Comparison of ENCODE assay signal across 8 cellular contexts in the genomic region with DNA sequence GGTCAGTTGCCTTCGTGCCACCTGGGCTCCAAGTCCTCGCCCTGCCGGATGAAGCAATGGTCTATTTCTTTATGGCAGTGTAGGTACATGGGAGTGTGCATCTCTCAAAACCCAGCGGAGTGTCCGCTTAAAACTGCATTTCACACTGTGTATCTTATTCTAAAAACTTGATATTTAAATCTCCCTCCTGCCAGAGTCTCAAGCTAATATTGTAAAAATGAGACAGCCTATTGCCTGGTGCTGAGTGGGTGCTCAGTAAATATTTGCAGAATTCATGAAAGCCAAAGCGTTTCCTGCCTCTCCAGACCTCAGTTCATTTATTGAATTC. TPM values are rescaled to one million over a fixed set of nuclear protein-coding genes. Genes with fewer than 3 reads are reported as not detected.
DNase-seq lines count a peak whose midpoint lies in the region; ATAC-seq, FAIRE-seq and TF ChIP-seq lines count a peak whose summit lies in the region.

No MANE protein-coding gene starts in this region.

- H3K4me2 ChIP-seq in H1 (ENCODE audit: insufficient read depth in 1 of 2, low read depth in 2 of 2, low read length in 2 of 2): peak overlapping the region; percentile 66 to 89

- peak; percentile 62 for DNase-seq in NCI-H69 (lab: John Stamatoyannopoulos, UW)
- DNase-seq in H1 (ENCODE audit: low read depth in 1 of 2, low spot score in 2 of 2): no peak
- no peak for DNase-seq in omental fat pad (ENCODE audit: low spot score)
- DNase-seq in GM13977 (ENCODE audit: low spot score): no peak
- DNase-seq in GM12892 (ENCODE audit: insufficient read length): no peak

- ATAC-seq in GM18907 (IDR thresholded peaks at IDR 0.05; ENCODE audit: unreplicated experiment) (peak; percentile 3), omental fat pad (ENCODE audit: low FRiP score) (peak; percentile 9), HG02610 (IDR thresholded peaks at IDR 0.05; ENCODE audit: unreplicated experiment) (no peak), HG02588 (IDR thresholded peaks at IDR 0.05; ENCODE audit: unreplicated experiment) (no peak)

- peaks cover 0 to 7% of the 10 kb centered on the region in 2 experiments; a peak in 2 of 4 replicates for H3K79me2 ChIP-seq in H1 (ENCODE audit: control insufficient read depth in 1 of 2, insufficient read depth in 2 of 2, low read length in 2 of 2)

- no peaks in the 10 kb centered on the region for H4K20me1 ChIP-seq in H1 (replicated peaks in 1 of 2; ENCODE audit: control insufficient read depth in 1 of 2, insufficient read depth in 2 of 2, low read length in 2 of 2)

- no peak overlapping the region for H2BK15ac ChIP-seq in H1 (ENCODE audit: low read length)

- H3K14ac ChIP-seq in H1 (ENCODE audit: insufficient read length): no peak overlapping the region

- no peak overlapping the region for H4K91ac ChIP-seq in H1 (replicated peaks; ENCODE audit: insufficient read length, low read length)

- no peak overlapping the region for H3K4ac ChIP-seq in H1 (replicated peaks; ENCODE audit: insufficient read length, low read depth, low read length)

- H3K36me3 ChIP-seq in H1 (ENCODE audit: control insufficient read depth in 2 of 4, insufficient read depth in 4 of 4, low read length in 3 of 4): no peaks in the 10 kb centered on the region

- H3K4me1 ChIP-seq in H1 (replicated peaks in 1 of 4; ENCODE audit: control insufficient read depth in 3 of 4, insufficient read depth in 4 of 4, low read length in 3 of 4): peaks cover 0 to 8% (median 3%) of the 10 kb centered on the region in 4 experiments; a peak in 4 of 7 replicates

- H3K23ac ChIP-seq in H1 (ENCODE audit: insufficient read length): no peak overlapping the region

- no peak overlapping the region; the same call in none of the 2 replicates for H3K18ac ChIP-seq in H1 (ENCODE audit: extremely low read depth, low read length)

- TF ChIP-seq CTCF in H1 (IDR thresholded peaks at IDR 0.05; ENCODE audit: control extremely low read depth in 1 of 3, insufficient read depth in 1 of 3, low read depth in 1 of 3, low read length in 3 of 3): no peak
- TF ChIP-seq CTCF in omental fat pad (IDR thresholded peaks at IDR 0.05): no peak
- no peak for TF ChIP-seq CTCF in GM13977 (IDR thresholded peaks at IDR 0.05; ENCODE audit: extremely low read depth, insufficient read depth, missing control alignments)

- peak overlapping the region; percentile 78 for H2BK120ac ChIP-seq in H1 (replicated peaks; ENCODE audit: low read depth, low read length)

- H2BK5ac ChIP-seq in H1 (ENCODE audit: low read depth, low read length): no peak overlapping the region

- H3K9me3 ChIP-seq in H1 (ENCODE audit: insufficient read depth in 2 of 2, low read depth in 1 of 2, low read length in 1 of 2): no peaks in the 10 kb centered on the region

- peak overlapping the region; percentile 48 for H4K5ac ChIP-seq in H1 (ENCODE audit: insufficient read length, low read depth, low read length)

- TF ChIP-seq POLR2A in H1 (IDR thresholded peaks at IDR 0.05; ENCODE audit: control extremely low read depth in 1 of 2, low read depth in 2 of 2, low read length in 2 of 2) (no peak), GM12892 (IDR thresholded peaks at IDR 0.05; ENCODE audit: low read depth, low read length) (no peak)

- no peak overlapping the region for H4K8ac ChIP-seq in H1 (ENCODE audit: extremely low read depth, insufficient read depth, low read length)

- TF ChIP-seq RAD21 in H1 (IDR thresholded peaks at IDR 0.05 in 1 of 2, conservative IDR thresholded peaks at IDR 0.05 in 1 of 2; ENCODE audit: low read depth in 2 of 2, low read length in 2 of 2): no peak

- no peaks in the 10 kb centered on the region for H3K79me1 ChIP-seq in H1 (ENCODE audit: low read depth, low read length)

- H3K4me3 ChIP-seq in H1 (ENCODE audit: extremely low read depth in 1 of 4, insufficient read depth in 2 of 4, low read depth in 3 of 4, low read length in 4 of 4): peak overlapping the region; percentile 42 to 72 (median 58); a peak in 6 of 8 replicates

- peak overlapping the region; percentile 97 for H2AFZ ChIP-seq in H1 (ENCODE audit: low read length)

- in situ Hi-C loops in GM13977 (cut with MboI; ENCODE audit: low pct_unique_long_range_greater_than_20kb, low sequenced_read_pairs, unreplicated experiment): no loop called here

- no peak for TF ChIP-seq EP300 in H1 (IDR thresholded peaks at IDR 0.05; ENCODE audit: borderline replicate concordance in 1 of 2, low read depth in 2 of 2, low read length in 2 of 2)

- H3K9ac ChIP-seq in H1 (replicated peaks in 1 of 4; ENCODE audit: extremely low read depth in 1 of 4, low read depth in 3 of 4, low read length in 3 of 4): 0 out of 7 replicates have a peak overlapping the region, but pooled peaks of 1 of the 4 experiments have one; percentile 48

- POLR2A ChIA-PET in H1 (lab: Charles Lee; ENCODE audit: partially characterized antibody): no interaction called here

- FAIRE-seq in H1 (lab: Jason Lieb, UNC): no peak
- FAIRE-seq in GM12892 (lab: Jason Lieb, UNC): no peak

- 35% methylated on average over 6 of the region's 6 CpGs; no CpG with 5 or more reads in 1 of the 2 experiments for WGBS in H1 (ENCODE audit: extremely low coverage in 1 of 2, insufficient coverage in 1 of 2, insufficient read length in 1 of 2, insufficient replicate concordance in 2 of 2, low coverage in 1 of 2, low lambda C conversion rate in 2 of 2, missing lambda C conversion rate in 1 of 2), 2 experiments

- peaks cover 9% of the 10 kb centered on the region for H3K23me2 ChIP-seq in H1 (ENCODE audit: low read depth, low read length)

- no peak overlapping the region for H3K27ac ChIP-seq in H1 (ENCODE audit: low read depth, low read length)

- H2BK20ac ChIP-seq in H1 (ENCODE audit: low read length): no peak overlapping the region

- no peak overlapping the region for H2BK12ac ChIP-seq in H1 (ENCODE audit: low read depth, low read length)

- CTCF ChIA-PET in H1 (lab: Charles Lee; ENCODE audit: partially characterized antibody): interaction anchor here (0.8 to 1.7 kb wide), 6 partner anchors 18 to 126 kb away, joined by 3 to 8 read pairs (median 4); no protein-coding TSS in a partner anchor

- no peak overlapping the region for H2AK5ac ChIP-seq in H1 (ENCODE audit: low read depth, low read length)

- no peak overlapping the region for H3K56ac ChIP-seq in H1 (replicated peaks; ENCODE audit: insufficient read length, low read depth, low read length)

- H3K27me3 ChIP-seq in H1 (replicated peaks in 1 of 4; ENCODE audit: control insufficient read depth in 3 of 4, extremely low read depth in 1 of 4, insufficient read depth in 3 of 4, low read length in 3 of 4): no peaks in the 10 kb centered on the region

TF ChIP-seq in H1, 55 proteins besides CTCF, POLR2A, EP300 and RAD21 (continues in another document):
- TF ChIP-seq SRF (IDR thresholded peaks at IDR 0.05; ENCODE audit: low read depth, low read length) (no peak), RFX5 (IDR thresholded peaks at IDR 0.05; ENCODE audit: borderline replicate concordance, low read depth, low read length) (no peak), GABPA (IDR thresholded peaks at IDR 0.05; ENCODE audit: borderline replicate concordance, insufficient read depth, low read length) (no peak), EZH2 (IDR thresholded peaks at IDR 0.05; ENCODE audit: low read depth, low read length, severe bottlenecking) (no peak), SAP30 (IDR thresholded peaks at IDR 0.05; ENCODE audit: insufficient read depth, insufficient replicate concordance, low read length) (no peak), SP2 (IDR thresholded peaks at IDR 0.05; ENCODE audit: low read length) (no peak), GTF2F1 (IDR thresholded peaks at IDR 0.05; ENCODE audit: borderline replicate concordance, low read depth, low read length) (no peak), SIRT6 (IDR thresholded peaks at IDR 0.05; ENCODE audit: low read length) (no peak), TEAD4 (IDR thresholded peaks at IDR 0.05; ENCODE audit: low read depth, low read length) (no peak), POLR2AphosphoS5 (IDR thresholded peaks at IDR 0.05; ENCODE audit: low read depth, low read length) (no peak)

RNA-seq across cellular contexts. Expression of gene TBC1D2B, which starts 0.3 kb away (rescaled TPM):
- total RNA-seq in H1 (2021; fragmentation: NEBNext Ultra II Directional; extraction: Animal tissue kit (Norgen Biotek cat#: 25700)): 15.4 and 19.5 TPM in 2 replicates
- 11.9 and 13.6 TPM in 2 replicates for polyA plus RNA-seq in H1 (2011; rRNA removed)
- 15.5 TPM for polyA plus RNA-seq in H1 (2011; cell fraction: cytosol; rRNA removed)
- 31.0 TPM for polyA plus RNA-seq in H1 (2011; cell fraction: nucleus; rRNA removed)
- 9.7 to 12.0 TPM (median 11.3 TPM) in 4 replicates for polyA plus RNA-seq in H1 (2012, experiment 1 of 2)
- 4.8 TPM for polyA plus RNA-seq in H1 (2012, experiment 2 of 2)
- polyA plus RNA-seq in H1 (2013, experiment 1 of 2): 9.2 TPM
- polyA plus RNA-seq in H1 (2013, experiment 2 of 2): 9.0 TPM
- 17.8 and 17.9 TPM in 2 replicates for polyA minus RNA-seq in H1 (2011; rRNA and poly(A)+ RNA removed)
- polyA minus RNA-seq in H1 (2011; cell fraction: cytosol; rRNA and poly(A)+ RNA removed): 10.9 TPM
- polyA minus RNA-seq in H1 (2011; cell fraction: nucleus; rRNA and poly(A)+ RNA removed): 19.8 TPM
- 100 to 1,000 TPM in 2 of 4 donors, 10 to 100 TPM in 2; 50.3 to 134 (median 95.5) TPM for total RNA-seq in omental fat pad
- 17.2 TPM for polyA plus RNA-seq in GM12892 (2012; ENCODE audit: missing spikeins)

RNA-seq across cellular contexts. Expression of gene SH2D7, which starts 14.5 kb away (rescaled TPM):
- not detected in 2 replicates for total RNA-seq in H1 (2021; fragmentation: NEBNext Ultra II Directional; extraction: Animal tissue kit (Norgen Biotek cat#: 25700))
- polyA plus RNA-seq in H1 (2011; rRNA removed): not detected in 2 replicates
- polyA plus RNA-seq in H1 (2011; cell fraction: cytosol; rRNA removed): not detected
- polyA plus RNA-seq in H1 (2011; cell fraction: nucleus; rRNA removed): not detected
- polyA plus RNA-seq in H1 (2012, experiment 1 of 2): 0.44 to 0.78 TPM (median 0.58 TPM) in 4 replicates
- 0.54 TPM for polyA plus RNA-seq in H1 (2012, experiment 2 of 2)
- not detected for polyA plus RNA-seq in H1 (2013, experiment 1 of 2)
- polyA plus RNA-seq in H1 (2013, experiment 2 of 2): not detected
- not detected in 2 replicates for polyA minus RNA-seq in H1 (2011; rRNA and poly(A)+ RNA removed)
- not detected for polyA minus RNA-seq in H1 (2011; cell fraction: cytosol; rRNA and poly(A)+ RNA removed)
- not detected for polyA minus RNA-seq in H1 (2011; cell fraction: nucleus; rRNA and poly(A)+ RNA removed)
- total RNA-seq in omental fat pad: not detected
- not detected for polyA plus RNA-seq in GM12892 (2012; ENCODE audit: missing spikeins)

RNA-seq across cellular contexts. Expression of gene CIB2, which starts 53.4 kb away (rescaled TPM):
- 45.8 and 46.8 TPM in 2 replicates for total RNA-seq in H1 (2021; fragmentation: NEBNext Ultra II Directional; extraction: Animal tissue kit (Norgen Biotek cat#: 25700))
- 41.5 and 52.0 TPM in 2 replicates for polyA plus RNA-seq in H1 (2011; rRNA removed)
- 37.0 TPM for polyA plus RNA-seq in H1 (2011; cell fraction: cytosol; rRNA removed)
- 26.3 TPM for polyA plus RNA-seq in H1 (2011; cell fraction: nucleus; rRNA removed)
- 42.5 to 59.9 TPM (median 53.2 TPM) in 4 replicates for polyA plus RNA-seq in H1 (2012, experiment 1 of 2)
- 56.5 TPM for polyA plus RNA-seq in H1 (2012, experiment 2 of 2)
- polyA plus RNA-seq in H1 (2013, experiment 1 of 2): 37.4 TPM
- 34.3 TPM for polyA plus RNA-seq in H1 (2013, experiment 2 of 2)
- polyA minus RNA-seq in H1 (2011; rRNA and poly(A)+ RNA removed): 49.1 and 79.1 TPM in 2 replicates
- polyA minus RNA-seq in H1 (2011; cell fraction: cytosol; rRNA and poly(A)+ RNA removed): 16.4 TPM
- polyA minus RNA-seq in H1 (2011; cell fraction: nucleus; rRNA and poly(A)+ RNA removed): 17.0 TPM
- 1 to 10 TPM; 1.4 to 5.6 (median 3.1) TPM for total RNA-seq in omental fat pad
- polyA plus RNA-seq in GM12892 (2012; ENCODE audit: missing spikeins): 2.7 TPM

Comparison
In these comparisons a context has a peak if more than half of its experiments do, and no peak if none do; other contexts are left out.
1. ATAC-seq: peak in GM18907 (single experiment) and omental fat pad (single experiment); none in HG02610 (single experiment) and HG02588 (single experiment).